Comparison of ENCODE assay signal across 19 cellular contexts in the genomic region with DNA sequence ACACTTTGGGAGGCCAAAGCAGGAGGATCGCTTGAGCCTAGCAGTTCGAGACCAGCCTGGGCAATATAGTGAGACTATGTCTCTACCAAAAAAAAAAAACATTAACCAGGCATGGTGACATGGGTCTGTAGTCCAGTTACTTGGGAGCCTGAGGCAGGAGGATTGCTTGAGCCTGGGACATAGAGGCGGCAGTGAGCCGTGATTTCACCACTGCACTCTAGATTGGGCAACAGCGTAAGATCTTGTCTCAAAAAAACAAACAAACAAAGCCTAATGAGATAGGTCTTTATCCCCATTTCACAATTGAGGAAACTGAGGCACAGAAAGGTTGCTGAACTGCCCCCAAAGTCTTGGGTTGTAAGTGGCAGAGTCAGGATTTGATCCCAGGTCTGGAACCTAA.
"Had no signal": no experiment of that assay in that cellular context is flagged by ENCODE, and none has a peak within 500 bp of the region (broad histone marks: within the 10 kb centered on the region; RNA-seq: fewer than 3 reads in every experiment).

No MANE protein-coding gene starts in this region.

- H3K36me3 Mint-ChIP-seq: activated naive CD8-positive, alpha-beta T cell treated with anti-CD3 and anti-CD28 coated beads, Interleukin-2, amount 10 ng/mL, durations not matched to agents 7 days and 5 days had no signal

- H3K27ac ChIP-seq: coronary artery, esophagus squamous epithelium, gastrocnemius medialis, tibial artery, VCaP had no signal

- ATAC-seq: gastrocnemius medialis had no signal

- H3K27ac Mint-ChIP-seq: activated naive CD8-positive, alpha-beta T cell treated with anti-CD3 and anti-CD28 coated beads, Interleukin-2, amount 10 ng/mL, durations not matched to agents 7 days and 5 days; progenitor cell of endocrine pancreas had no signal

- H3K9me3 Mint-ChIP-seq: activated naive CD8-positive, alpha-beta T cell treated with anti-CD3 and anti-CD28 coated beads, Interleukin-2, amount 10 ng/mL, durations not matched to agents 7 days and 5 days; activated T-cell treated with anti-CD3 and anti-CD28 coated beads, Interleukin-2, amount 50 U/mL, for 24 hours had no signal

- H3K36me3 ChIP-seq: esophagus squamous epithelium, gastrocnemius medialis, tibial artery had no signal

- H3K4me3 ChIP-seq: coronary artery, esophagus squamous epithelium, gastrocnemius medialis, tibial artery had no signal

- H3K27me3 ChIP-seq: esophagus squamous epithelium, gastrocnemius medialis, tibial artery had no signal

- H3K4me1 Mint-ChIP-seq: naive B cell had no signal

- H3K27me3 Mint-ChIP-seq: activated naive CD8-positive, alpha-beta T cell treated with anti-CD3 and anti-CD28 coated beads, Interleukin-2, amount 10 ng/mL, durations not matched to agents 7 days and 5 days; progenitor cell of endocrine pancreas had no signal

- H3K9me3 ChIP-seq: esophagus squamous epithelium, gastrocnemius medialis, tibial artery had no signal

- H3K4me1 ChIP-seq: tibial artery had no signal

- DNase-seq: activated CD4-positive, CD25-positive, alpha-beta regulatory T cell treated with anti-CD3 and anti-CD28 coated beads, Interleukin-2, amount 50 U/mL, for 72 hours; activated naive CD4-positive, alpha-beta T cell treated with Interleukin-2 at 50 U/mL for 16 hours; activated naive CD8-positive, alpha-beta T cell treated with anti-CD3 and anti-CD28 coated beads, Interleukin-2, amount 10 ng/mL, durations not matched to agents 7 days and 5 days; activated T-cell treated with anti-CD3 and anti-CD28 coated beads, Interleukin-2, amount 50 U/mL, for 24 hours; amniotic stem cell; esophagus squamous epithelium; gastrocnemius medialis; hypothalamus; left colon; mesendoderm; naive B cell; retina; substantia nigra; T-helper 2 cell; tibial artery had no signal

- H3K4me3 Mint-ChIP-seq: activated naive CD8-positive, alpha-beta T cell treated with anti-CD3 and anti-CD28 coated beads, Interleukin-2, amount 10 ng/mL, durations not matched to agents 7 days and 5 days; activated T-cell treated with anti-CD3 and anti-CD28 coated beads, Interleukin-2, amount 50 U/mL, for 24 hours; naive B cell; stimulated activated naive CD8-positive, alpha-beta T cell treated with anti-CD3 and anti-CD28 coated beads, Interleukin-15, Interleukin-2, amounts not matched to agents 100 ng/mL and 50 ng/mL, for 24 hours had no signal
